In genomic region chr5:63094730-63095129, GRCh38 we compare ENCODE assay signal across 34 cellular contexts.
"Had no signal": no experiment of that assay in that cellular context is flagged by ENCODE, and none has a peak within 500 bp of the region (broad histone marks: within the 10 kb centered on the region; RNA-seq: fewer than 3 reads in every experiment).

No MANE protein-coding gene starts in this region.

- H3K36me3 ChIP-seq: MG63 had no signal

- H3K27me3 ChIP-seq: MG63 had no signal

- H3K9me3 ChIP-seq: MG63 had no signal

- H3K27ac ChIP-seq: KMS-11 had no signal

- H3K4me3 ChIP-seq: MG63 had no signal

- DNase-seq: Karpas-422, Kasumi-1, MG63, MM.1S, MV-4-11, NCI-H1092, NCI-H1092 treated with DMSO at 0.1 percent for 48 hours, NCI-H1105, NCI-H1105 treated with DMSO at 0.1 percent for 48 hours, NCI-H1417, NCI-H1417 treated with DMSO at 0.1 percent for 48 hours, NCI-H1436, NCI-H1436 treated with DMSO at 0.1 percent for 48 hours, NCI-H146, NCI-H1694, NCI-H1694 treated with DMSO at 0.1 percent for 48 hours, NCI-H187, NCI-H187 treated with DMSO at 0.1 percent for 48 hours, NCI-H1930, NCI-H2029, NCI-H2029 treated with DMSO at 0.1 percent for 48 hours, NCI-H2081, NCI-H2081 treated with DMSO at 0.1 percent for 48 hours, NCI-H2107, NCI-H2171, NCI-H2171 treated with DMSO at 0.1 percent for 48 hours, NCI-H2227 treated with DMSO at 0.1 percent for 48 hours, NCI-H226, NCI-H345, NCI-H446, NCI-H446 treated with DMSO at 0.1 percent for 48 hours, NCI-H510A, NCI-H510A treated with DMSO at 0.1 percent for 48 hours had no signal
